17 cellular contexts compared by ENCODE assay signal in genomic region chr1:63874278-63874880, GRCh38.
A peak's percentile ranks its signal among the peaks of the same experiment; 100 is the strongest.
DNase-seq lines count a peak whose midpoint lies in the region; ATAC-seq and TF ChIP-seq lines count a peak whose summit lies in the region.
"Had no signal": no experiment of that assay in that cellular context is flagged by ENCODE, and none has a peak within 500 bp of the region (broad histone marks: within the 10 kb centered on the region; RNA-seq: fewer than 3 reads in every experiment).

No MANE protein-coding gene starts in this region.

- H4K5ac ChIP-seq in H9 (ENCODE audit: insufficient read length, low read depth, low read length) = no peak overlapping the region

- H3K9me3 ChIP-seq in H9 (ENCODE audit: control insufficient read depth, low read depth, low read length) (no peaks in the 10 kb centered on the region), RWPE2 (ENCODE audit: severe bottlenecking) (no peaks in the 10 kb centered on the region), skeletal muscle satellite cell (replicated peaks; ENCODE audit: low read length) (no peaks in the 10 kb centered on the region)
- H3K9me3 ChIP-seq: breast epithelium, heart right ventricle, SJCRH30, tibial nerve had no signal

- H3K4me1 Mint-ChIP-seq in H9 = peaks cover 63 to 83% of the 10 kb centered on the region in 2 experiments
- no peaks in the 10 kb centered on the region for H3K4me1 Mint-ChIP-seq in activated CD8-positive, alpha-beta memory T cell treated with anti-CD3 and anti-CD28 coated beads, Interleukin-2, amount 10 ng/mL, durations not matched to agents 7 days and 5 days
- H3K4me1 Mint-ChIP-seq: activated T-helper 17 cell treated with anti-CD3 and anti-CD28 coated beads, Interleukin-2, amount 50 U/mL, for 72 hours had no signal

- no peak overlapping the region for H2BK5ac ChIP-seq in H9 (ENCODE audit: insufficient read length, low read length)

- H2BK12ac ChIP-seq in H9 (ENCODE audit: insufficient read length, low read depth, low read length) = no peak overlapping the region

- H3K23ac ChIP-seq in H9 (ENCODE audit: insufficient read length, low read depth, low read length) = no peak overlapping the region

- no peak overlapping the region for H2BK120ac ChIP-seq in H9 (ENCODE audit: low read depth, low read length, poor library complexity, severe bottlenecking)

- H3K4ac ChIP-seq in H9 (ENCODE audit: low read depth, low read length) = no peak overlapping the region

- no peaks in the 10 kb centered on the region for H4K20me1 ChIP-seq in H9 (ENCODE audit: control insufficient read depth, insufficient read depth, insufficient read length)

- H3K9ac ChIP-seq in H9 (ENCODE audit: extremely low read depth, insufficient read length, low read length) = no peak overlapping the region
- H3K9ac ChIP-seq in skeletal muscle satellite cell (ENCODE audit: low read depth, low read length) = no peak overlapping the region

- no peaks in the 10 kb centered on the region; a peak in 1 of 5 replicates for H3K9me3 Mint-ChIP-seq in H9
- H3K9me3 Mint-ChIP-seq in activated CD8-positive, alpha-beta memory T cell treated with anti-CD3 and anti-CD28 coated beads, Interleukin-2, amount 10 ng/mL, durations not matched to agents 7 days and 5 days (ENCODE audit: low read depth) = no peaks in the 10 kb centered on the region
- H3K9me3 Mint-ChIP-seq: activated T-helper 17 cell treated with anti-CD3 and anti-CD28 coated beads, Interleukin-2, amount 50 U/mL, for 72 hours; CD4-positive, alpha-beta T cell had no signal

- CTCF ChIA-PET in activated CD8-positive, alpha-beta memory T cell treated with anti-CD3 and anti-CD28 coated beads, Interleukin-2, amount 10 ng/mL, durations not matched to agents 7 days and 5 days (lab: Charles Lee) = no interaction called here

- H3K4me3 ChIP-seq in RWPE2 (ENCODE audit: severe bottlenecking) = no peak overlapping the region
- peak overlapping the region; percentile 11 for H3K4me3 ChIP-seq in skeletal muscle satellite cell (ENCODE audit: low read length)
- H3K4me3 ChIP-seq: breast epithelium, heart right ventricle, SJCRH30, tibial nerve had no signal

- no peaks in the 10 kb centered on the region for H3K27me3 ChIP-seq in H9 (ENCODE audit: insufficient read depth, low read length)
- no peaks in the 10 kb centered on the region for H3K27me3 ChIP-seq in RWPE2 (ENCODE audit: insufficient read depth, poor library complexity, severe bottlenecking)
- H3K27me3 ChIP-seq in skeletal muscle satellite cell (ENCODE audit: control insufficient read depth, insufficient read depth, low read length) = no peaks in the 10 kb centered on the region
- H3K27me3 ChIP-seq: breast epithelium, heart right ventricle, SJCRH30, tibial nerve had no signal

- H2BK15ac ChIP-seq in H9 (ENCODE audit: low read depth, low read length) = no peak overlapping the region

- peaks cover 20% of the 10 kb centered on the region for H3K79me1 ChIP-seq in H9 (ENCODE audit: insufficient read depth, low read depth, low read length, poor library complexity, severe bottlenecking)

- TF ChIP-seq CTCF in H9 (conservative IDR thresholded peaks at IDR 0.05) (0 out of 3 replicates have a peak, but pooled peaks have one; percentile 7), RWPE2 (IDR thresholded peaks at IDR 0.05; ENCODE audit: poor library complexity, severe bottlenecking) (no peak)

- no CpG with 5 or more reads among the region's 1 CpG for WGBS in H9 (ENCODE audit: extremely low coverage, insufficient read length, low lambda C conversion rate)

- H2AK5ac ChIP-seq in H9 (ENCODE audit: insufficient read length, low read length) = no peak overlapping the region

- DNase-seq in H9 (no peak), RWPE2 (ENCODE audit: low spot score) (no peak), glomerular visceral epithelial cell (ENCODE audit: extremely low spot score) (peak; percentile 32), cerebellum (ENCODE audit: low spot score) (no peak)
- no peak for DNase-seq in activated T-cell treated with anti-CD3 and anti-CD28 coated beads, Interleukin-2, amount 50 U/mL, for 1 hour
- DNase-seq in activated CD8-positive, alpha-beta memory T cell treated with anti-CD3 and anti-CD28 coated beads, Interleukin-2, amount 10 ng/mL, durations not matched to agents 7 days and 5 days = no peak
- DNase-seq: activated CD4-positive, alpha-beta T cell treated with anti-CD3 and anti-CD28 coated beads, Interleukin-2, amount 50 U/mL, for 48 hours; CD4-positive, alpha-beta T cell; heart right ventricle; NCI-H2171; SJCRH30; stimulated activated CD4-positive, alpha-beta T cell treated with anti-CD3 and anti-CD28 coated beads, Interleukin-2, amount 100 ng/mL, for 24 hours had no signal

- H3K4me1 ChIP-seq in H9 (ENCODE audit: insufficient read depth, low read length) (peaks cover 22% of the 10 kb centered on the region), RWPE2 (ENCODE audit: insufficient read depth, poor library complexity, severe bottlenecking) (peaks cover 32% of the 10 kb centered on the region), skeletal muscle satellite cell (ENCODE audit: control insufficient read depth, insufficient read depth, low read length) (peaks cover 65% of the 10 kb centered on the region)
- H3K4me1 ChIP-seq: breast epithelium, SJCRH30 had no signal

- no peak for ATAC-seq in RWPE2 (ENCODE audit: low read depth)
- no peak for ATAC-seq in activated CD8-positive, alpha-beta memory T cell treated with anti-CD3 and anti-CD28 coated beads, Interleukin-2, amount 10 ng/mL, durations not matched to agents 7 days and 5 days
- ATAC-seq: activated T-helper 17 cell treated with anti-CD3 and anti-CD28 coated beads, Interleukin-2, amount 50 U/mL, for 72 hours; HepG2 had no signal

- H4K8ac ChIP-seq in H9 (replicated peaks; ENCODE audit: insufficient read length, low read depth, low read length) = no peak overlapping the region

- H3K27ac Mint-ChIP-seq in H9 = no peak overlapping the region; a peak in 1 of 7 replicates
- no peak overlapping the region for H3K27ac Mint-ChIP-seq in activated CD8-positive, alpha-beta memory T cell treated with anti-CD3 and anti-CD28 coated beads, Interleukin-2, amount 10 ng/mL, durations not matched to agents 7 days and 5 days
- H3K27ac Mint-ChIP-seq: activated T-helper 17 cell treated with anti-CD3 and anti-CD28 coated beads, Interleukin-2, amount 50 U/mL, for 72 hours; CD4-positive, alpha-beta T cell had no signal

- H3K36me3 ChIP-seq in RWPE2 (ENCODE audit: low read depth) (no peaks in the 10 kb centered on the region), skeletal muscle satellite cell (ENCODE audit: insufficient read depth, low read length) (no peaks in the 10 kb centered on the region)
- H3K36me3 ChIP-seq: breast epithelium, heart right ventricle, SJCRH30, tibial nerve had no signal

- no peak overlapping the region for H2BK20ac ChIP-seq in H9 (ENCODE audit: low read depth, low read length, poor library complexity, severe bottlenecking)

- H3T11ph ChIP-seq in H9 (ENCODE audit: low read length) = no peak overlapping the region

- H3K4me2 ChIP-seq in H9 (ENCODE audit: insufficient read depth, insufficient read length, low read length) (no peak overlapping the region), skeletal muscle satellite cell (ENCODE audit: low read length) (peak overlapping the region; percentile 23)

- no peak overlapping the region for H2AFZ ChIP-seq in H9 (ENCODE audit: low read length)

- H3K79me2 ChIP-seq in H9 (ENCODE audit: insufficient read depth, low read length) = peaks cover 38% of the 10 kb centered on the region

- H4K91ac ChIP-seq in H9 (ENCODE audit: insufficient read length, low read depth, low read length) = no peak overlapping the region

- H3K27ac ChIP-seq in H9 (ENCODE audit: insufficient read length, low read depth, low read length) (no peak overlapping the region), RWPE2 (ENCODE audit: poor library complexity, severe bottlenecking) (peak overlapping the region; percentile 75)
- H3K27ac ChIP-seq: breast epithelium, heart right ventricle, SJCRH30, tibial nerve had no signal

- no peak overlapping the region for H3K18ac ChIP-seq in H9 (ENCODE audit: insufficient read length, low read depth, low read length)

- H3K14ac ChIP-seq in H9 (ENCODE audit: insufficient read depth, low read length) = no peak overlapping the region

- H3K23me2 ChIP-seq in H9 (ENCODE audit: insufficient read length, low read depth, low read length, poor library complexity, severe bottlenecking) = no peaks in the 10 kb centered on the region

- no peak overlapping the region for H3K56ac ChIP-seq in H9 (ENCODE audit: insufficient read length, low read depth, low read length)

- no peaks in the 10 kb centered on the region for H3K27me3 Mint-ChIP-seq in H9 (ENCODE audit: low read depth)
- peaks cover 12% of the 10 kb centered on the region for H3K27me3 Mint-ChIP-seq in activated CD8-positive, alpha-beta memory T cell treated with anti-CD3 and anti-CD28 coated beads, Interleukin-2, amount 10 ng/mL, durations not matched to agents 7 days and 5 days
- H3K27me3 Mint-ChIP-seq: CD4-positive, alpha-beta T cell had no signal

- no peaks in the 10 kb centered on the region; a peak in 1 of 7 replicates for H3K36me3 Mint-ChIP-seq in H9 (ENCODE audit: insufficient read depth in 1 of 3, low read depth in 3 of 3)
- H3K36me3 Mint-ChIP-seq in activated CD8-positive, alpha-beta memory T cell treated with anti-CD3 and anti-CD28 coated beads, Interleukin-2, amount 10 ng/mL, durations not matched to agents 7 days and 5 days = no peaks in the 10 kb centered on the region

- H3K4me3 Mint-ChIP-seq in H9 = no peak overlapping the region
- no peak overlapping the region for H3K4me3 Mint-ChIP-seq in activated CD8-positive, alpha-beta memory T cell treated with anti-CD3 and anti-CD28 coated beads, Interleukin-2, amount 10 ng/mL, durations not matched to agents 7 days and 5 days
- H3K4me3 Mint-ChIP-seq: activated T-helper 17 cell treated with anti-CD3 and anti-CD28 coated beads, Interleukin-2, amount 50 U/mL, for 72 hours; CD4-positive, alpha-beta T cell had no signal
